ENCODE assay signal across 17 cellular contexts in genomic region chr20:3367125-3367524, GRCh38.
"Had no signal": no experiment of that assay in that cellular context is flagged by ENCODE, and none has a peak within 500 bp of the region (broad histone marks: within the 10 kb centered on the region; RNA-seq: fewer than 3 reads in every experiment).

No MANE protein-coding gene starts in this region.

- H3K9me3 ChIP-seq: colonic mucosa, esophagus muscularis mucosa, gastrocnemius medialis, neutrophil, ovary, prostate gland, right atrium auricular region, thoracic aorta had no signal

- H3K27me3 ChIP-seq: colonic mucosa, esophagus muscularis mucosa, gastrocnemius medialis, neutrophil, ovary, right atrium auricular region had no signal

- FAIRE-seq: bronchial epithelial cell had no signal

- H3K4me1 ChIP-seq: colonic mucosa, esophagus muscularis mucosa, gastrocnemius medialis, prostate gland, right atrium auricular region had no signal

- DNase-seq: activated CD8-positive, alpha-beta memory T cell treated with anti-CD3 and anti-CD28 coated beads, Interleukin-2, amount 50 U/mL, for 48 hours; activated naive CD8-positive, alpha-beta T cell treated with anti-CD3 and anti-CD28 coated beads, Interleukin-2, amount 10 ng/mL, durations not matched to agents 7 days and 5 days; amygdala; colonic mucosa; gastrocnemius medialis; ovary; stimulated activated CD4-positive, alpha-beta T cell treated with anti-CD3 and anti-CD28 coated beads, Interleukin-4, amount 100 ng/mL, for 24 hours; stimulated activated naive CD4-positive, alpha-beta T cell treated with Interleukin-2 at 50 U/mL for 16 hours; T-helper 17 cell had no signal

- H3K27ac ChIP-seq: colonic mucosa, esophagus muscularis mucosa, gastrocnemius medialis, neutrophil, ovary, prostate gland, right atrium auricular region, thoracic aorta had no signal

- H3K36me3 Mint-ChIP-seq: natural killer cell treated with Interleukin-12 subunit alpha and Interleukin-12 subunit beta and Interleukin-15 and Interleukin-18, amount 100 ng/mL, for 72 hours had no signal

- H3K4me3 ChIP-seq: colonic mucosa, esophagus muscularis mucosa, gastrocnemius medialis, ovary, prostate gland, right atrium auricular region, thoracic aorta had no signal

- H3K27me3 Mint-ChIP-seq: activated naive CD8-positive, alpha-beta T cell treated with anti-CD3 and anti-CD28 coated beads, Interleukin-2, amount 10 ng/mL, durations not matched to agents 7 days and 5 days; natural killer cell treated with Interleukin-12 subunit alpha and Interleukin-12 subunit beta and Interleukin-15 and Interleukin-18, amount 100 ng/mL, for 72 hours; T-helper 17 cell; type B pancreatic cell had no signal

- H3K9me3 Mint-ChIP-seq: activated naive CD8-positive, alpha-beta T cell treated with anti-CD3 and anti-CD28 coated beads, Interleukin-2, amount 10 ng/mL, durations not matched to agents 7 days and 5 days; natural killer cell treated with Interleukin-12 subunit alpha and Interleukin-12 subunit beta and Interleukin-15 and Interleukin-18, amount 100 ng/mL, for 72 hours; type B pancreatic cell had no signal

- ATAC-seq: gastrocnemius medialis; natural killer cell treated with Interleukin-12 subunit alpha and Interleukin-12 subunit beta and Interleukin-15 and Interleukin-18, amount 100 ng/mL, for 72 hours; T-helper 17 cell had no signal

- H3K36me3 ChIP-seq: colonic mucosa, gastrocnemius medialis, neutrophil, ovary, prostate gland had no signal

- H3K4me3 Mint-ChIP-seq: activated naive CD8-positive, alpha-beta T cell treated with anti-CD3 and anti-CD28 coated beads, Interleukin-2, amount 10 ng/mL, durations not matched to agents 7 days and 5 days; natural killer cell treated with Interleukin-12 subunit alpha and Interleukin-12 subunit beta and Interleukin-15 and Interleukin-18, amount 100 ng/mL, for 72 hours; T-helper 17 cell; type B pancreatic cell had no signal

- H3K27ac Mint-ChIP-seq: activated naive CD8-positive, alpha-beta T cell treated with anti-CD3 and anti-CD28 coated beads, Interleukin-2, amount 10 ng/mL, durations not matched to agents 7 days and 5 days; natural killer cell treated with Interleukin-12 subunit alpha and Interleukin-12 subunit beta and Interleukin-15 and Interleukin-18, amount 100 ng/mL, for 72 hours; T-helper 17 cell; type B pancreatic cell had no signal
